In the genomic region with DNA sequence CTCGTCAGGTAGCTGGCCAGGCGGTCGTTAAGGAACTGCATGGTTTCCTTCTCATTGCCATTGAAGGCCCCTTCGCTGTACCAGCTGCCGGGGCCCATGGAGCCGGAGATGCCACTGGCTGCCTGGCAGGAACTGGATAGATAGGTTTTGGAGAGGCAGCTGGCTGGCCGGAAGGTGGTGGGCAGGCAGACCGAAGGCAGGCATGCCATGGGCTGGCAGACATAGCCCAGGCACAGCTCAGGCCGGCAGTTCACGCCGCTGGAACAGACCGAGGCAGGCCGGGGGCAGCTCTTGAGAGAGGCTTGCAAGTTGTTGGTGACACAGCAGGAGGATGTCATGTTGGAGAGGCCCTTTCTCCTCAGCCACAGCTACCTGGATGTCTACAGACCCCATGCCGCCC, we compare ENCODE assay signal across 31 cellular contexts. TPM values are rescaled to one million over a fixed set of nuclear protein-coding genes. Genes with fewer than 3 reads are reported as not detected.
"Had no signal": no experiment of that assay in that cellular context is flagged by ENCODE, and none has a peak within 500 bp of the region (broad histone marks: within the 10 kb centered on the region; RNA-seq: fewer than 3 reads in every experiment).

A gene (minus strand): TSS at position 399 of the 400 bp plus-strand sequence. CDS start 61 bp downstream, at position 338.

- H3K9ac ChIP-seq: SK-N-SH had no signal

- H3K36me3 ChIP-seq: adrenal gland, MG63, Peyer's patch, SJSA1 had no signal

- H3K9me3 ChIP-seq: adrenal gland, body of pancreas, Peyer's patch, SJSA1, SK-N-SH had no signal

- H3K4me3 ChIP-seq: adrenal gland, body of pancreas, MG63, Peyer's patch, SJSA1 had no signal

- ATAC-seq: activated CD8-positive, alpha-beta T cell treated with anti-CD3 and anti-CD28 coated beads, Interleukin-2, amount 10 ng/mL, durations not matched to agents 7 days and 5 days; activated naive CD4-positive, alpha-beta T cell treated with anti-CD3 and anti-CD28 coated beads, Interleukin-2, amount 50 U/mL, for 72 hours; body of pancreas had no signal

- DNase-seq: activated CD4-positive, alpha-beta T cell treated with anti-CD3 and anti-CD28 coated beads, Interleukin-2, amount 10 ng/mL, durations not matched to agents 24 days and 14 days; activated CD4-positive, alpha-beta T cell treated with anti-CD3 and anti-CD28 coated beads, Interleukin-2, amount 50 U/mL, for 48 hours; activated CD8-positive, alpha-beta T cell treated with anti-CD3 and anti-CD28 coated beads, Interleukin-2, amount 10 ng/mL, durations not matched to agents 7 days and 5 days; activated gamma-delta T cell; activated naive CD4-positive, alpha-beta T cell treated with Interleukin-2 at 50 U/mL for 16 hours; activated T-cell treated with anti-CD3 and anti-CD28 coated beads, Interleukin-2, amount 50 U/mL, for 24 hours; adrenal gland; body of pancreas; central memory CD4-positive, alpha-beta T cell; Kasumi-1; KG1; MG63; NCI-H1048; NCI-H1105 treated with DMSO at 0.1 percent for 48 hours; NCI-H1436 treated with DMSO at 0.1 percent for 48 hours; NCI-H1694 treated with DMSO at 0.1 percent for 48 hours; NCI-H2029; NCI-H345; NCI-H524 treated with DMSO at 0.1 percent for 48 hours; Peyer's patch; RPMI8226; SHP77 treated with DMSO at 0.1 percent for 48 hours; SK-N-SH had no signal

- H3K27ac ChIP-seq: adrenal gland, body of pancreas, Peyer's patch, SJSA1 had no signal

- H3K4me2 ChIP-seq: SK-N-SH had no signal

- H3K27ac Mint-ChIP-seq: activated CD4-positive, alpha-beta T cell treated with anti-CD3 and anti-CD28 coated beads, Interleukin-2, amount 10 ng/mL, durations not matched to agents 24 days and 14 days; activated CD8-positive, alpha-beta T cell treated with anti-CD3 and anti-CD28 coated beads, Interleukin-2, amount 10 ng/mL, durations not matched to agents 7 days and 5 days; activated naive CD4-positive, alpha-beta T cell treated with anti-CD3 and anti-CD28 coated beads, Interleukin-2, amount 50 U/mL, for 72 hours; activated T-cell treated with anti-CD3 and anti-CD28 coated beads, Interleukin-2, amount 50 U/mL, for 24 hours; activated T-helper 2 cell treated with anti-CD3 and anti-CD28 coated beads, Interferon-gamma antibody, Interleukin-2, Interleukin-4, amounts not matched to agents 10 μg/mL and 5 μg/mL and 100 μg/mL, durations not matched to agents 14 hours and 24 hours and 36 hours; T-helper 1 cell treated with Interleukin-12 subunit alpha and Interleukin-12 subunit beta and Interleukin-4 antibody, amounts not matched to agents 30 μg/mL and 1 μg/mL, for 36 hours; T-helper 2 cell treated with Interferon-gamma antibody and Interleukin-4, amounts not matched to agents 5 μg/mL and 100 μg/mL, for 36 hours had no signal

- H3K4me1 Mint-ChIP-seq: activated CD4-positive, alpha-beta T cell treated with anti-CD3 and anti-CD28 coated beads, Interleukin-2, amount 10 ng/mL, durations not matched to agents 24 days and 14 days had no signal

- H3K36me3 Mint-ChIP-seq: activated naive CD4-positive, alpha-beta T cell treated with anti-CD3 and anti-CD28 coated beads, Interleukin-2, amount 50 U/mL, for 72 hours had no signal

- H3K27me3 ChIP-seq: adrenal gland, body of pancreas, MG63, Peyer's patch, SJSA1 had no signal

- H3K4me1 ChIP-seq: adrenal gland, body of pancreas, Peyer's patch, SJSA1 had no signal

- H3K4me3 Mint-ChIP-seq: activated CD4-positive, alpha-beta T cell treated with anti-CD3 and anti-CD28 coated beads, Interleukin-2, amount 10 ng/mL, durations not matched to agents 24 days and 14 days; activated CD8-positive, alpha-beta T cell treated with anti-CD3 and anti-CD28 coated beads, Interleukin-2, amount 10 ng/mL, durations not matched to agents 7 days and 5 days; activated T-cell treated with anti-CD3 and anti-CD28 coated beads, Interleukin-2, amount 50 U/mL, for 24 hours; T-helper 1 cell treated with Interleukin-12 subunit alpha and Interleukin-12 subunit beta and Interleukin-4 antibody, amounts not matched to agents 30 μg/mL and 1 μg/mL, for 36 hours; T-helper 2 cell treated with Interferon-gamma antibody and Interleukin-4, amounts not matched to agents 5 μg/mL and 100 μg/mL, for 36 hours had no signal

- H3K9me3 Mint-ChIP-seq: activated T-cell treated with anti-CD3 and anti-CD28 coated beads, Interleukin-2, amount 50 U/mL, for 24 hours; activated T-helper 2 cell treated with anti-CD3 and anti-CD28 coated beads, Interferon-gamma antibody, Interleukin-2, Interleukin-4, amounts not matched to agents 10 μg/mL and 5 μg/mL and 100 μg/mL, durations not matched to agents 14 hours and 24 hours and 36 hours; T-helper 1 cell treated with Interleukin-12 subunit alpha and Interleukin-12 subunit beta and Interleukin-4 antibody, amounts not matched to agents 30 μg/mL and 1 μg/mL, for 36 hours; T-helper 2 cell treated with Interferon-gamma antibody and Interleukin-4, amounts not matched to agents 5 μg/mL and 100 μg/mL, for 36 hours had no signal

RNA-seq across cellular contexts. Expression of the gene that starts here (rescaled TPM):
- total RNA-seq: activated CD4-positive, alpha-beta T cell treated with anti-CD3 and anti-CD28 coated beads, Interleukin-2, amount 10 ng/mL, durations not matched to agents 24 days and 14 days; activated CD8-positive, alpha-beta T cell treated with anti-CD3 and anti-CD28 coated beads, Interleukin-2, amount 10 ng/mL, durations not matched to agents 7 days and 5 days; activated naive CD4-positive, alpha-beta T cell treated with anti-CD3 and anti-CD28 coated beads, Interleukin-2, amount 50 U/mL, for 72 hours; activated T-helper 2 cell treated with anti-CD3 and anti-CD28 coated beads, Interferon-gamma antibody, Interleukin-2, Interleukin-4, amounts not matched to agents 10 μg/mL and 5 μg/mL and 100 μg/mL, durations not matched to agents 14 hours and 24 hours and 36 hours; adrenal gland; astrocyte; body of pancreas; bronchial epithelial cell; NCI-H460; Peyer's patch; SJSA1 had no signal
- polyA plus RNA-seq: adrenal gland, SK-N-SH had no signal
